Comparison of ENCODE assay signal across 1 cellular context in genomic region chr4:108313546-108314339, GRCh38.
TF ChIP-seq lines count a peak whose summit lies in the region.

No MANE protein-coding gene starts in this region.

TF ChIP-seq in K562, 482 proteins besides CTCF, POLR2A, EP300 and RAD21 (continued from another document):
- TF ChIP-seq ZEB2 (IDR thresholded peaks at IDR 0.05) (no peak), MEF2A (IDR thresholded peaks at IDR 0.05; ENCODE audit: control insufficient read depth, low read depth, low read length) (no peak), ZNF639 (CRISPR knock-in tag; conservative IDR thresholded peaks at IDR 0.05 in 1 of 2, IDR thresholded peaks at IDR 0.05 in 1 of 2) (no peak), U2AF1 (optimal IDR thresholded peaks at IDR 0.05; ENCODE audit: low read depth, low read length) (no peak), TBP (optimal IDR thresholded peaks at IDR 0.05; ENCODE audit: low read depth, low read length) (no peak), CREM (IDR thresholded peaks at IDR 0.05; ENCODE audit: low read depth) (no peak), KDM2B (CRISPR knock-in tag; IDR thresholded peaks at IDR 0.05) (no peak)
